8 cellular contexts compared by ENCODE assay signal in the genomic region with DNA sequence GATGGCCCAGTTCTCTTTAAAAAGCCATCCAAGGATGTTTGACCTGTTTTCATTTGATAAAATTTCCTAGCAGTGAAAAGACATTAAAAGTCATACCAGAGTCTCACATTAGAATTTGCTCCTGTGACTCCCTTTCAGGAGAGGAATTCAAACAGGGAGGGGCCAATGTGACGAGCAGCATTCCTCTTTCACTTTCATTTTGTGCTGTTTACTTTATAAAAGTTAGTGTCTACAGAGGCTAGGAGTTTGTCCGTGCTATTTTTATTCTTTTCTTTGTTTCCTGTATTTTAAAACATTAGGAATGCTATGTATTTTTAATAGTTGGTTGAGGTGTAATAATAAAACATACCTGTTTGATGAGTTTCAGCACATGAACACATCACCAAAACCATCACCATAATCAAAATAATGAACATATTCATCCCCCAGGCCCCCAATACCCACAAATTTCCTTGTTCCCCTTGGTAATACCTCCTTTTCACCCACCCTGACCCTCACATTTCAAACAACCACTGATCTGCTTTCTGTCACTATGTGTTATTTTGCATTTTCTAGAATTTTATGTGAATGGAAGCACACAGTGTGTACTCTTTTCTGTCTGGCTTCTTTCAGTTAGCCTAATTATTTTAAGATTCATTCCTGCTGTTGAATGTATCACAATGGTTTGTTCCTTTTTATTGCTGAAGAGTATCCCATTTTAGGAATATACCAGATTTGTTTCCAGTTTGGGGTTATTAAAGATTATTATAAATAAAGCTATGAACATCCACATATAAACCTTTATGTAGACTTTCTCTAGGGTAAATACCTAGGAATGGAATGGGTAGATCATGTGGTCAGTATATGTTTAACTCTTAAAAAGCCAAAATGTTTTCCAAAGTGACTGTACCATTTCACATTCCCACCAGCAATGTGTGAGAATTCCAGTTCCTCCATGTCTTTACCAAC.
DNase-seq lines count a peak whose midpoint lies in the region; ATAC-seq and FAIRE-seq lines count a peak whose summit lies in the region.

No MANE protein-coding gene starts in this region.

- no peaks in the 10 kb centered on the region for H3K4me1 ChIP-seq in small intestine (ENCODE audit: control insufficient read depth in 2 of 2, insufficient read depth in 1 of 2, low read depth in 1 of 2, low read length in 1 of 2)

- intact Hi-C loops in left ventricle myocardium superior (cut with micrococcal nuclease) = no loop called here

- no peaks in the 10 kb centered on the region for H3K36me3 ChIP-seq in small intestine (ENCODE audit: control insufficient read depth in 2 of 2, insufficient read depth in 2 of 2, low read length in 2 of 2)

- H3K9me3 ChIP-seq in small intestine (ENCODE audit: control insufficient read depth, low read depth) = no peaks in the 10 kb centered on the region

- 0 to 2% (median 1%) methylated on average over 2 of the region's 2 CpGs for WGBS in small intestine, 3 donors

- peak overlapping the region; percentile 30 to 70 for H3K27ac ChIP-seq in small intestine (ENCODE audit: low read depth in 1 of 2, low read length in 1 of 2)

- H3K27me3 ChIP-seq in small intestine (ENCODE audit: control insufficient read depth in 2 of 2, insufficient read depth in 2 of 2, low read length in 2 of 2) = no peaks in the 10 kb centered on the region

- H3K36me3 Mint-ChIP-seq in activated naive CD4-positive, alpha-beta T cell treated with anti-CD3 and anti-CD28 coated beads, Interleukin-2, amount 10 ng/mL, durations not matched to agents 7 days and 5 days = no peaks in the 10 kb centered on the region

- peak; percentile 88 for FAIRE-seq in small intestine (lab: Jason Lieb, UNC)

- H3K4me3 Mint-ChIP-seq in activated naive CD4-positive, alpha-beta T cell treated with anti-CD3 and anti-CD28 coated beads, Interleukin-2, amount 10 ng/mL, durations not matched to agents 7 days and 5 days = peak overlapping the region; percentile 76

- peaks cover 2% of the 10 kb centered on the region for H3K27me3 Mint-ChIP-seq in activated naive CD4-positive, alpha-beta T cell treated with anti-CD3 and anti-CD28 coated beads, Interleukin-2, amount 10 ng/mL, durations not matched to agents 7 days and 5 days

- CTCF ChIA-PET in activated naive CD4-positive, alpha-beta T cell treated with anti-CD3 and anti-CD28 coated beads, Interleukin-2, amount 10 ng/mL, durations not matched to agents 7 days and 5 days (lab: Charles Lee) = interaction anchor here (0.5 to 1.9 kb wide), 4 partner anchors 18 to 200 kb away, joined by 3 to 5 read pairs (median 4); no protein-coding TSS in a partner anchor

- H3K9me3 Mint-ChIP-seq in activated naive CD4-positive, alpha-beta T cell treated with anti-CD3 and anti-CD28 coated beads, Interleukin-2, amount 10 ng/mL, durations not matched to agents 7 days and 5 days = no peaks in the 10 kb centered on the region

- H3K4me1 Mint-ChIP-seq in activated naive CD4-positive, alpha-beta T cell treated with anti-CD3 and anti-CD28 coated beads, Interleukin-2, amount 10 ng/mL, durations not matched to agents 7 days and 5 days = peaks cover 14% of the 10 kb centered on the region

- ATAC-seq in left ventricle myocardium superior = peak; percentile 66
- ATAC-seq in GM19351 (IDR thresholded peaks at IDR 0.05; ENCODE audit: unreplicated experiment) = no peak

- DNase-seq in activated T-cell treated with anti-CD3 and anti-CD28 coated beads for 24 hours (ENCODE audit: low read depth) (peak; percentile 8), MV-4-11 (lab: John Stamatoyannopoulos, UW) (peak; percentile 42), left ventricle myocardium superior (no peak), small intestine (peak; percentile 80), NCI-H446 (lab: John Stamatoyannopoulos, UW) (no peak)
- DNase-seq in activated T-cell treated with anti-CD3 and anti-CD28 coated beads, Interleukin-2, amount 50 U/mL, for 1 hour = no peak
- DNase-seq in activated naive CD4-positive, alpha-beta T cell treated with anti-CD3 and anti-CD28 coated beads, Interleukin-2, amount 10 ng/mL, durations not matched to agents 7 days and 5 days = peak; percentile 66

- peak overlapping the region; percentile 85 for H3K27ac Mint-ChIP-seq in activated naive CD4-positive, alpha-beta T cell treated with anti-CD3 and anti-CD28 coated beads, Interleukin-2, amount 10 ng/mL, durations not matched to agents 7 days and 5 days

- H3K4me3 ChIP-seq in small intestine (ENCODE audit: low read depth in 1 of 2, low read length in 2 of 2) = no peak overlapping the region

Comparison
In these comparisons a context has a peak if more than half of its experiments do, and no peak if none do; other contexts are left out.
1. DNase-seq: peak in activated T-cell treated with anti-CD3 and anti-CD28 coated beads for 24 hours (single experiment), MV-4-11 (single experiment), activated naive CD4-positive, alpha-beta T cell treated with anti-CD3 and anti-CD28 coated beads, Interleukin-2, amount 10 ng/mL, durations not matched to agents 7 days and 5 days (single experiment) and small intestine (single experiment); none in activated T-cell treated with anti-CD3 and anti-CD28 coated beads, Interleukin-2, amount 50 U/mL, for 1 hour (single experiment), left ventricle myocardium superior (single experiment) and NCI-H446 (0 of 2).